In genomic region chr22:50525991-50526848, GRCh38 we compare ENCODE assay signal across 8 cellular contexts. TPM values are rescaled to one million over a fixed set of nuclear protein-coding genes. Genes with fewer than 3 reads are reported as not detected.
DNase-seq lines count a peak whose midpoint lies in the region; ATAC-seq and TF ChIP-seq lines count a peak whose summit lies in the region.

No MANE protein-coding gene starts in this region.

- peak overlapping the region; percentile 79 for H2BK120ac ChIP-seq in trophoblast cell (ENCODE audit: insufficient read depth, low read length, poor library complexity)

- peak overlapping the region; percentile 79 for H3K9ac ChIP-seq in KMS-11
- peak overlapping the region; percentile 80 for H3K9ac ChIP-seq in SK-N-SH
- peak overlapping the region; percentile 85 for H3K9ac ChIP-seq in trophoblast cell (ENCODE audit: low read length)

- ATAC-seq in GM21717 (IDR thresholded peaks at IDR 0.05; ENCODE audit: unreplicated experiment) (peak; percentile 21), Right ventricle myocardium superior (ENCODE audit: poor library complexity) (peak; percentile 30)

- H3K4me1 Mint-ChIP-seq in activated naive CD8-positive, alpha-beta T cell treated with anti-CD3 and anti-CD28 coated beads for 36 hours = peaks cover 35% of the 10 kb centered on the region

- no peak; a peak in 1 of 4 replicates for TF ChIP-seq EP300 in SK-N-SH (IDR thresholded peaks at IDR 0.05; ENCODE audit: borderline replicate concordance in 1 of 2, low read depth in 1 of 2, low read length in 1 of 2)

- peak overlapping the region; percentile 62 for H2AK5ac ChIP-seq in trophoblast cell (ENCODE audit: low read length)

- H3F3A ChIP-seq in SK-N-SH (replicated peaks; ENCODE audit: insufficient read depth) = peaks cover 19% of the 10 kb centered on the region

- H3K14ac ChIP-seq in trophoblast cell (ENCODE audit: low read length) = peak overlapping the region; percentile 78

- intact Hi-C loops in Right ventricle myocardium superior (cut with DNase I) = no loop called here

- H4K20me1 ChIP-seq in KMS-11 (ENCODE audit: insufficient read depth) (no peaks in the 10 kb centered on the region), SK-N-SH (ENCODE audit: insufficient read depth) (peaks cover 8% of the 10 kb centered on the region; the same call in 1 of the 2 replicates)

- H3K79me1 ChIP-seq in trophoblast cell (ENCODE audit: low read length) = peaks cover 33% of the 10 kb centered on the region

- peaks cover 17% of the 10 kb centered on the region for H3K27me3 Mint-ChIP-seq in activated naive CD8-positive, alpha-beta T cell treated with anti-CD3 and anti-CD28 coated beads for 36 hours

- 1% methylated on average over 13 of the region's 93 CpGs for WGBS in SK-N-SH (ENCODE audit: low lambda C conversion rate)
- WGBS in trophoblast cell (ENCODE audit: extremely low coverage, insufficient coverage, insufficient read length) = no CpG with 5 or more reads among the region's 93 CpGs

- peak overlapping the region; percentile 90 for H3K27ac Mint-ChIP-seq in activated naive CD8-positive, alpha-beta T cell treated with anti-CD3 and anti-CD28 coated beads for 36 hours

- peak overlapping the region; percentile 89 for H4K91ac ChIP-seq in trophoblast cell (ENCODE audit: low read depth, low read length)

- no peaks in the 10 kb centered on the region for H3K9me2 ChIP-seq in SK-N-SH

- H3K4me3 ChIP-seq in KMS-11 (IDR thresholded peaks at IDR 0.05; ENCODE audit: insufficient read depth, low read depth, low read length) (peak overlapping the region; percentile 31), SK-N-SH (ENCODE audit: low read depth in 2 of 2, low read length in 1 of 2) (peak overlapping the region; percentile 80 to 81), trophoblast cell (ENCODE audit: low read depth, low read length) (peak overlapping the region; percentile 77)

- H3K27me3 ChIP-seq in KMS-11 (ENCODE audit: insufficient read depth, low read depth) = no peaks in the 10 kb centered on the region
- H3K27me3 ChIP-seq in SK-N-SH (ENCODE audit: insufficient read depth) = no peaks in the 10 kb centered on the region
- no peaks in the 10 kb centered on the region for H3K27me3 ChIP-seq in trophoblast cell (ENCODE audit: insufficient read depth, low read length)

- H4K12ac ChIP-seq in trophoblast cell (ENCODE audit: low read depth, low read length) = peak overlapping the region; percentile 57

- POLR2A ChIA-PET in SK-N-SH (lab: Yijun Ruan, JAX) = interaction anchor here (0.9 to 2.9 kb wide), 15 partner anchors 13 to 224 kb away, joined by 3 to 12 read pairs (median 5); partner anchors contain the start of genes ADM2, CHKB, KLHDC7B and LMF2

- H3K18ac ChIP-seq in trophoblast cell (ENCODE audit: low read length) = peak overlapping the region; percentile 72

- H2AFZ ChIP-seq in KMS-11 (ENCODE audit: low read depth) = peak overlapping the region; percentile 22; the same call in 1 of the 2 replicates
- peak overlapping the region; percentile 76 for H2AFZ ChIP-seq in SK-N-SH (ENCODE audit: low read depth)
- H2AFZ ChIP-seq in trophoblast cell (ENCODE audit: insufficient read depth, low read length, poor library complexity) = peak overlapping the region; percentile 12

- H3K4me2 ChIP-seq in KMS-11 (peak overlapping the region; percentile 84), SK-N-SH (peak overlapping the region; percentile 93), trophoblast cell (ENCODE audit: low read length) (peak overlapping the region; percentile 85)

- H3K9me3 ChIP-seq in SK-N-SH = no peaks in the 10 kb centered on the region
- H3K9me3 ChIP-seq in trophoblast cell (ENCODE audit: insufficient read depth, low read depth, low read length) = no peaks in the 10 kb centered on the region

- H3K79me2 ChIP-seq in KMS-11 (ENCODE audit: insufficient read depth, low read depth) (peaks cover 8% of the 10 kb centered on the region; the same call in 1 of the 2 replicates), SK-N-SH (ENCODE audit: insufficient read depth) (peaks cover 18% of the 10 kb centered on the region), trophoblast cell (ENCODE audit: control insufficient read depth, insufficient read depth, low read length, poor library complexity) (peaks cover 24% of the 10 kb centered on the region)

- H4K8ac ChIP-seq in trophoblast cell (ENCODE audit: low read depth, low read length) = peak overlapping the region; percentile 79

- peaks cover 40% of the 10 kb centered on the region for H3K36me3 Mint-ChIP-seq in activated naive CD8-positive, alpha-beta T cell treated with anti-CD3 and anti-CD28 coated beads for 36 hours

- CTCF ChIA-PET in SK-N-SH (lab: Yijun Ruan, JAX) = interaction anchor here (0.5 to 3.4 kb wide), 43 partner anchors 9 to 289 kb away, joined by 3 to 53 read pairs (median 4); partner anchors contain the start of genes CHKB, CPT1B, HDAC10 and KLHDC7B

- H3K36me3 ChIP-seq in KMS-11 (ENCODE audit: insufficient read depth) (no peaks in the 10 kb centered on the region), SK-N-SH (replicated peaks in 1 of 2; ENCODE audit: control insufficient read depth in 1 of 2, insufficient read depth in 2 of 2, low read length in 1 of 2) (peaks cover 5 to 28% of the 10 kb centered on the region in 2 experiments), trophoblast cell (ENCODE audit: control insufficient read depth in 1 of 2, insufficient read depth in 2 of 2, low read length in 2 of 2) (peaks cover 32 to 34% of the 10 kb centered on the region in 2 experiments)

- H3K4ac ChIP-seq in trophoblast cell (ENCODE audit: low read depth, low read length) = peak overlapping the region; percentile 44

- no peak overlapping the region for H3K23ac ChIP-seq in trophoblast cell (ENCODE audit: low read length)

- TF ChIP-seq CTCF in KMS-11 (conservative IDR thresholded peaks at IDR 0.05; ENCODE audit: low read depth, low read length) (peak; percentile 54; the same call in 1 of the 2 replicates), SK-N-SH (IDR thresholded peaks at IDR 0.05) (peak; percentile 65)

- H3K27ac ChIP-seq in KMS-11 (peak overlapping the region; percentile 83), SK-N-SH (ENCODE audit: low read depth in 2 of 2, low read length in 1 of 2) (peak overlapping the region; percentile 68 to 93), trophoblast cell (ENCODE audit: low read depth, low read length) (peak overlapping the region; percentile 88)

- TF ChIP-seq RAD21 in SK-N-SH (IDR thresholded peaks at IDR 0.05; ENCODE audit: low read length) = no peak

- H3K4me1 ChIP-seq in KMS-11 (ENCODE audit: low read depth, poor library complexity, severe bottlenecking) = peaks cover 4% of the 10 kb centered on the region
- peaks cover 7 to 27% of the 10 kb centered on the region in 2 experiments; a peak in 2 of 4 replicates for H3K4me1 ChIP-seq in SK-N-SH (ENCODE audit: control insufficient read depth in 1 of 2, insufficient read depth in 2 of 2, low read depth in 1 of 2, low read length in 1 of 2)
- peaks cover 26 to 45% of the 10 kb centered on the region in 2 experiments for H3K4me1 ChIP-seq in trophoblast cell (ENCODE audit: control insufficient read depth in 1 of 2, insufficient read depth in 2 of 2, low read length in 2 of 2)

- peak overlapping the region; percentile 97 for H3K4me3 Mint-ChIP-seq in activated naive CD8-positive, alpha-beta T cell treated with anti-CD3 and anti-CD28 coated beads for 36 hours

- H2BK5ac ChIP-seq in trophoblast cell (ENCODE audit: low read depth, low read length, poor library complexity) = peak overlapping the region; percentile 66

- H3K9me3 Mint-ChIP-seq in activated naive CD8-positive, alpha-beta T cell treated with anti-CD3 and anti-CD28 coated beads for 36 hours = no peaks in the 10 kb centered on the region

- DNase-seq in EH (ENCODE audit: low read depth) = peak; percentile 80
- DNase-seq in SK-N-SH = peak; percentile 92
- peak; percentile 92 for DNase-seq in activated naive CD8-positive, alpha-beta T cell treated with anti-CD3 and anti-CD28 coated beads for 36 hours
- peak; percentile 91 for DNase-seq in Right ventricle myocardium superior
- DNase-seq in trophoblast cell = peak; percentile 95 to 97
- DNase-seq in ureter (ENCODE audit: low spot score) = peak; percentile 88

- H2BK12ac ChIP-seq in trophoblast cell (ENCODE audit: low read length) = no peak overlapping the region

RNA-seq across cellular contexts. Expression of gene SCO2, which starts 0.8 kb away (rescaled TPM):
- 3.2 and 4.0 TPM in 2 replicates for polyA plus RNA-seq in SK-N-SH (2012; rRNA removed)
- polyA plus RNA-seq in SK-N-SH (2012; cell fraction: cytosol; rRNA removed) = 0.82 and 1.5 TPM in 2 replicates
- polyA plus RNA-seq in SK-N-SH (2012; cell fraction: nucleus; rRNA removed) = 2.6 and 2.9 TPM in 2 replicates
- total RNA-seq in activated naive CD8-positive, alpha-beta T cell treated with anti-CD3 and anti-CD28 coated beads for 36 hours = 1 to 10 TPM; 5.0 to 6.0 TPM
- total RNA-seq in Right ventricle myocardium superior (not detected), ureter (not detected)
- polyA plus RNA-seq in trophoblast cell (2013) = 0.60 and 0.63 TPM in 2 replicates

RNA-seq across cellular contexts. Expression of gene TYMP, which starts 3.6 kb away (rescaled TPM):
- 1.1 and 1.7 TPM in 2 replicates for polyA plus RNA-seq in SK-N-SH (2012; rRNA removed)
- 0.45 and 0.62 TPM in 2 replicates for polyA plus RNA-seq in SK-N-SH (2012; cell fraction: cytosol; rRNA removed)
- 5.0 and 11.0 TPM in 2 replicates for polyA plus RNA-seq in SK-N-SH (2012; cell fraction: nucleus; rRNA removed)
- total RNA-seq in activated naive CD8-positive, alpha-beta T cell treated with anti-CD3 and anti-CD28 coated beads for 36 hours = 10 to 100 TPM; 75.7 to 76.8 TPM
- total RNA-seq in Right ventricle myocardium superior (11.8 TPM), ureter (37.9 TPM)
- 19.5 and 20.6 TPM in 2 replicates for polyA plus RNA-seq in trophoblast cell (2013)

RNA-seq across cellular contexts. Expression of gene NCAPH2, which starts 18.2 kb away (rescaled TPM):
- polyA plus RNA-seq in SK-N-SH (2012; rRNA removed) = 21.1 and 22.4 TPM in 2 replicates
- 8.0 and 12.9 TPM in 2 replicates for polyA plus RNA-seq in SK-N-SH (2012; cell fraction: cytosol; rRNA removed)
- 54.6 and 65.2 TPM in 2 replicates for polyA plus RNA-seq in SK-N-SH (2012; cell fraction: nucleus; rRNA removed)
- total RNA-seq in activated naive CD8-positive, alpha-beta T cell treated with anti-CD3 and anti-CD28 coated beads for 36 hours = 100 to 1,000 TPM; 143 to 152 TPM
- total RNA-seq in Right ventricle myocardium superior (28.8 TPM), ureter (37.7 TPM)
- polyA plus RNA-seq in trophoblast cell (2013) = 24.4 and 24.9 TPM in 2 replicates

RNA-seq across cellular contexts. Expression of gene LMF2, which starts 18.7 kb away (rescaled TPM):
- 34.3 and 42.8 TPM in 2 replicates for polyA plus RNA-seq in SK-N-SH (2012; rRNA removed)
- 5.5 and 11.9 TPM in 2 replicates for polyA plus RNA-seq in SK-N-SH (2012; cell fraction: cytosol; rRNA removed)
- polyA plus RNA-seq in SK-N-SH (2012; cell fraction: nucleus; rRNA removed) = 235 and 240 TPM in 2 replicates
- 10 to 100 TPM; 59.3 to 62.6 TPM for total RNA-seq in activated naive CD8-positive, alpha-beta T cell treated with anti-CD3 and anti-CD28 coated beads for 36 hours
- total RNA-seq in Right ventricle myocardium superior (25.3 TPM), ureter (63.6 TPM)
- polyA plus RNA-seq in trophoblast cell (2013) = 63.1 and 64.7 TPM in 2 replicates

RNA-seq across cellular contexts. Expression of gene KLHDC7B, which starts 19.5 kb away (rescaled TPM):
- 0.03 and 0.07 TPM in 2 replicates for polyA plus RNA-seq in SK-N-SH (2012; rRNA removed)
- 0.01 and 0.03 TPM in 2 replicates for polyA plus RNA-seq in SK-N-SH (2012; cell fraction: cytosol; rRNA removed)
- 0.37 and 0.38 TPM in 2 replicates for polyA plus RNA-seq in SK-N-SH (2012; cell fraction: nucleus; rRNA removed)
- total RNA-seq in activated naive CD8-positive, alpha-beta T cell treated with anti-CD3 and anti-CD28 coated beads for 36 hours = 10 to 100 TPM; 15.1 to 15.9 TPM
- not detected for total RNA-seq in Right ventricle myocardium superior
- 0.08 and 0.10 TPM in 2 replicates for polyA plus RNA-seq in trophoblast cell (2013)
- total RNA-seq in ureter = 1.2 TPM

Comparison
In these comparisons a context has a peak if more than half of its experiments do, and no peak if none do; other contexts are left out.
1. Peak in every context shown above with its lines: DNase-seq, ATAC-seq, H3K4me3 ChIP-seq and H3K27ac ChIP-seq.
2. H2AFZ ChIP-seq: peak in every context shown above with its lines; median percentile 76 in SK-N-SH; 22 in KMS-11; 12 in trophoblast cell.